ENCODE assay signal across 17 cellular contexts in the genomic region with DNA sequence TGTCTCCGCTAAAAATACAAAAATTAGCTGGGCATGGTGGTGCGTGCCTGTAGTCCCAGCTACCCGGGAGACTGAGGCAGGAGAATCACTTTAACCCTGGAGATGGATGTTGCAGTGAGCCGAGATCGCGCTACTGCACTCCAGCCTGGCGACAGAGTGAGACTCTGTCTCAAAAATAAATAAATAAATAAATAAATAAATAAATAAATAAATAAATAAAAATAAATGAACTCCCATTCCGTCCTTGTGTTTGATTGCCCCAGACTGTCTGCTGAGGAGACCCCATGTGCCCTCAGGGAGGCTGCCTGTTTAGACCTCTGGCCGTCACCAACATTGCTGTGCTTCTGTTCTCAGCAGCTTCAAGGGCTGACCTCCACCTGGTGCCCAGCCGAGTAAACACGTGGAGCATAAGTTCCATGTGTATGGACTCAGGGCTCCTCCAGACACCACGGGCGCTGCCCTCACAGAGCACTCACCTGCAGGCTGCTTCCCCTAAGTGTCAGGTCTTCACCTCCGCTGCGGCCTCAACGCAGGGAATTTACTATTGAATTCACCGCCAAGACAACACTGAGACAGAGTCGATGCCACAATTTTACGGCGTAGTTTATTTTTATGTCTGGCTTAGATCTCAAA. TPM values are rescaled to one million over a fixed set of nuclear protein-coding genes. Genes with fewer than 3 reads are reported as not detected.
DNase-seq lines count a peak whose midpoint lies in the region; ATAC-seq, FAIRE-seq and TF ChIP-seq lines count a peak whose summit lies in the region.
"Had no signal": no experiment of that assay in that cellular context is flagged by ENCODE, and none has a peak within 500 bp of the region (broad histone marks: within the 10 kb centered on the region; RNA-seq: fewer than 3 reads in every experiment).

No MANE protein-coding gene starts in this region.

- TF ChIP-seq CTCF in IMR-90 (conservative IDR thresholded peaks at IDR 0.05; ENCODE audit: low read depth, low read length) (no peak), H1 (IDR thresholded peaks at IDR 0.05; ENCODE audit: control extremely low read depth in 1 of 3, insufficient read depth in 1 of 3, low read depth in 1 of 3, low read length in 3 of 3) (no peak)

- H3K27me3 ChIP-seq in IMR-90 (ENCODE audit: control insufficient read depth, insufficient read depth, low read length) (no peaks in the 10 kb centered on the region), H1 (replicated peaks in 1 of 4; ENCODE audit: control insufficient read depth in 3 of 4, extremely low read depth in 1 of 4, insufficient read depth in 3 of 4, low read length in 3 of 4) (no peaks in the 10 kb centered on the region)
- H3K27me3 ChIP-seq in CD8-positive, alpha-beta memory T cell (ENCODE audit: insufficient read depth, low read length, poor library complexity, severe bottlenecking), result no peaks in the 10 kb centered on the region

- dilution Hi-C loops in IMR-90 (cut with HindIII; ENCODE audit: low sequenced_read_pairs, unreplicated experiment), result no loop called here

- H3K4me2 ChIP-seq in IMR-90 (ENCODE audit: low read depth, low read length) (no peak overlapping the region), H1 (ENCODE audit: insufficient read depth in 1 of 2, low read depth in 2 of 2, low read length in 2 of 2) (peak overlapping the region in 1 of 2 experiments; percentile 43; a peak in 1 of 4 replicates)

- no peak overlapping the region for H3K14ac ChIP-seq in IMR-90 (replicated peaks; ENCODE audit: low read depth, low read length)
- no peak overlapping the region for H3K14ac ChIP-seq in H1 (ENCODE audit: insufficient read length)

- H3K4ac ChIP-seq in IMR-90 (ENCODE audit: low read depth, low read length), result 0 out of 2 replicates have a peak overlapping the region, but pooled peaks have one; percentile 32
- H3K4ac ChIP-seq in H1 (replicated peaks; ENCODE audit: insufficient read length, low read depth, low read length), result peak overlapping the region; percentile 55

- no peak overlapping the region for H3K9ac ChIP-seq in IMR-90 (ENCODE audit: low read depth, low read length)
- no peak overlapping the region for H3K9ac ChIP-seq in H1 (replicated peaks in 1 of 4; ENCODE audit: extremely low read depth in 1 of 4, low read depth in 3 of 4, low read length in 3 of 4)

- peaks cover 0 to 84% of the 10 kb centered on the region in 2 experiments; a peak in 3 of 4 replicates for H3K79me2 ChIP-seq in H1 (ENCODE audit: control insufficient read depth in 1 of 2, insufficient read depth in 2 of 2, low read length in 2 of 2)

- H4K8ac ChIP-seq in IMR-90 (ENCODE audit: low read depth in 2 of 2, low read length in 2 of 2) (no peak overlapping the region), H1 (ENCODE audit: extremely low read depth, insufficient read depth, low read length) (no peak overlapping the region)

- no peak overlapping the region for H2BK20ac ChIP-seq in IMR-90 (ENCODE audit: low read depth, low read length)
- no peak overlapping the region for H2BK20ac ChIP-seq in H1 (ENCODE audit: low read length)

- H3K36me3 Mint-ChIP-seq in activated naive CD4-positive, alpha-beta T cell treated with anti-CD3 and anti-CD28 coated beads, Interleukin-2, amount 50 U/mL, for 24 hours, result peaks cover 24% of the 10 kb centered on the region
- H3K36me3 Mint-ChIP-seq in activated naive CD4-positive, alpha-beta T cell treated with anti-CD3 and anti-CD28 coated beads for 36 hours (ENCODE audit: low read depth), result peaks cover 30% of the 10 kb centered on the region
- H3K36me3 Mint-ChIP-seq in CD8-positive, alpha-beta memory T cell, result peaks cover 13 to 25% (median 16%) of the 10 kb centered on the region in 3 donors

- WGBS in IMR-90 (ENCODE audit: extremely low coverage in 2 of 2, insufficient read length in 1 of 2), 2 experiments, result 100% methylated on average over 6 of the region's 20 CpGs; no CpG with 5 or more reads in 1 of the 2 experiments
- WGBS in H1 (ENCODE audit: extremely low coverage in 1 of 2, insufficient coverage in 1 of 2, insufficient read length in 1 of 2, insufficient replicate concordance in 2 of 2, low coverage in 1 of 2, low lambda C conversion rate in 2 of 2, missing lambda C conversion rate in 1 of 2), 2 experiments, result 86% methylated on average over 20 of the region's 20 CpGs; no CpG with 5 or more reads in 1 of the 2 experiments

- H3K27me3 Mint-ChIP-seq in activated naive CD4-positive, alpha-beta T cell treated with anti-CD3 and anti-CD28 coated beads, Interleukin-2, amount 50 U/mL, for 24 hours, result no peaks in the 10 kb centered on the region
- no peaks in the 10 kb centered on the region for H3K27me3 Mint-ChIP-seq in activated naive CD4-positive, alpha-beta T cell treated with anti-CD3 and anti-CD28 coated beads for 36 hours (ENCODE audit: low read depth)
- H3K27me3 Mint-ChIP-seq in CD8-positive, alpha-beta memory T cell, result no peaks in the 10 kb centered on the region
- H3K27me3 Mint-ChIP-seq: CD4-positive, alpha-beta T cell had no signal

- DNase-seq in activated naive CD4-positive, alpha-beta T cell treated with anti-CD3 and anti-CD28 coated beads for 36 hours, result no peak
- no peak for DNase-seq in IMR-90
- DNase-seq in H1 (ENCODE audit: low read depth in 1 of 2, low spot score in 2 of 2), result no peak
- DNase-seq in CD8-positive, alpha-beta memory T cell, result no peak
- DNase-seq in midbrain (lab: John Stamatoyannopoulos, UW), result no peak
- DNase-seq: AML-193; CD4-positive, alpha-beta T cell; DND-41; GF-D8; H7; NCI-H1436 treated with DMSO at 0.1 percent for 48 hours; NCI-H2081; NCI-H524; RPMI8226 had no signal

- H3K27ac ChIP-seq in IMR-90 (ENCODE audit: insufficient read depth, low read length), result no peak overlapping the region
- no peak overlapping the region for H3K27ac ChIP-seq in H1 (ENCODE audit: low read depth, low read length)
- H3K27ac ChIP-seq in CD8-positive, alpha-beta memory T cell (ENCODE audit: low read depth, low read length), result no peak overlapping the region

- intact Hi-C loops in activated naive CD4-positive, alpha-beta T cell treated with anti-CD3 and anti-CD28 coated beads for 36 hours (cut with micrococcal nuclease), result no loop called here
- intact Hi-C loops in IMR-90 (cut with micrococcal nuclease), result no loop called here

- ATAC-seq in IMR-90 (ENCODE audit: low read depth) (no peak), GM21515 (IDR thresholded peaks at IDR 0.05; ENCODE audit: unreplicated experiment) (no peak)

- H3K4me1 ChIP-seq in IMR-90 (ENCODE audit: control insufficient read depth, insufficient read depth, low read length) (peaks cover 14% of the 10 kb centered on the region), H1 (replicated peaks in 1 of 4; ENCODE audit: control insufficient read depth in 3 of 4, insufficient read depth in 4 of 4, low read length in 3 of 4) (peaks cover 10 to 29% (median 19%) of the 10 kb centered on the region in 4 experiments)
- H3K4me1 ChIP-seq in CD8-positive, alpha-beta memory T cell (ENCODE audit: insufficient read depth, low read length), result peaks cover 28% of the 10 kb centered on the region

- H3K9me3 Mint-ChIP-seq in activated naive CD4-positive, alpha-beta T cell treated with anti-CD3 and anti-CD28 coated beads, Interleukin-2, amount 50 U/mL, for 24 hours, result peaks cover 4% of the 10 kb centered on the region
- H3K9me3 Mint-ChIP-seq in activated naive CD4-positive, alpha-beta T cell treated with anti-CD3 and anti-CD28 coated beads for 36 hours, result no peaks in the 10 kb centered on the region
- no peaks in the 10 kb centered on the region for H3K9me3 Mint-ChIP-seq in CD8-positive, alpha-beta memory T cell
- H3K9me3 Mint-ChIP-seq: CD4-positive, alpha-beta T cell had no signal

- H2BK120ac ChIP-seq in IMR-90 (ENCODE audit: low read depth, low read length) (no peak overlapping the region), H1 (replicated peaks; ENCODE audit: low read depth, low read length) (no peak overlapping the region)

- TF ChIP-seq RAD21 in IMR-90 (IDR thresholded peaks at IDR 0.05; ENCODE audit: low read length), result no peak
- no peak for TF ChIP-seq RAD21 in H1 (IDR thresholded peaks at IDR 0.05 in 1 of 2, conservative IDR thresholded peaks at IDR 0.05 in 1 of 2; ENCODE audit: low read depth in 2 of 2, low read length in 2 of 2)

- H3K4me3 Mint-ChIP-seq in activated naive CD4-positive, alpha-beta T cell treated with anti-CD3 and anti-CD28 coated beads, Interleukin-2, amount 50 U/mL, for 24 hours, result no peak overlapping the region
- no peak overlapping the region for H3K4me3 Mint-ChIP-seq in activated naive CD4-positive, alpha-beta T cell treated with anti-CD3 and anti-CD28 coated beads for 36 hours
- H3K4me3 Mint-ChIP-seq in CD8-positive, alpha-beta memory T cell, result no peak overlapping the region
- H3K4me3 Mint-ChIP-seq: CD4-positive, alpha-beta T cell had no signal

- H3K9me3 ChIP-seq in IMR-90 (ENCODE audit: control insufficient read depth, insufficient read depth, low read length), result no peaks in the 10 kb centered on the region
- no peaks in the 10 kb centered on the region for H3K9me3 ChIP-seq in H1 (ENCODE audit: insufficient read depth in 2 of 2, low read depth in 1 of 2, low read length in 1 of 2)
- no peaks in the 10 kb centered on the region for H3K9me3 ChIP-seq in CD8-positive, alpha-beta memory T cell (ENCODE audit: low read length)

- no peak overlapping the region for H4K5ac ChIP-seq in IMR-90 (ENCODE audit: low read depth, low read length)
- no peak overlapping the region for H4K5ac ChIP-seq in H1 (ENCODE audit: insufficient read length, low read depth, low read length)

- TF ChIP-seq POLR2A in IMR-90 (IDR thresholded peaks at IDR 0.05; ENCODE audit: low read depth, low read length) (no peak), H1 (IDR thresholded peaks at IDR 0.05; ENCODE audit: control extremely low read depth in 1 of 2, low read depth in 2 of 2, low read length in 2 of 2) (no peak)

- no peak overlapping the region for H2AK9ac ChIP-seq in IMR-90 (replicated peaks; ENCODE audit: low read depth, low read length, poor library complexity)

- peaks cover 86% of the 10 kb centered on the region for H3K4me1 Mint-ChIP-seq in activated naive CD4-positive, alpha-beta T cell treated with anti-CD3 and anti-CD28 coated beads, Interleukin-2, amount 50 U/mL, for 24 hours
- H3K4me1 Mint-ChIP-seq in activated naive CD4-positive, alpha-beta T cell treated with anti-CD3 and anti-CD28 coated beads for 36 hours (ENCODE audit: low read depth), result peaks cover 71% of the 10 kb centered on the region
- peaks cover 62 to 92% (median 86%) of the 10 kb centered on the region in 3 donors for H3K4me1 Mint-ChIP-seq in CD8-positive, alpha-beta memory T cell

- H3K79me1 ChIP-seq in IMR-90 (ENCODE audit: low read depth in 1 of 2, low read length in 2 of 2) (peaks cover 28 to 81% of the 10 kb centered on the region in 2 experiments), H1 (ENCODE audit: low read depth, low read length) (peaks cover 21% of the 10 kb centered on the region)

- H4K20me1 ChIP-seq in IMR-90 (ENCODE audit: insufficient read depth, low read length), result peaks cover 58% of the 10 kb centered on the region
- H4K20me1 ChIP-seq in H1 (replicated peaks in 1 of 2; ENCODE audit: control insufficient read depth in 1 of 2, insufficient read depth in 2 of 2, low read length in 2 of 2), result peaks cover 13 to 14% of the 10 kb centered on the region in 2 experiments

- no peak for TF ChIP-seq EP300 in H1 (IDR thresholded peaks at IDR 0.05; ENCODE audit: borderline replicate concordance in 1 of 2, low read depth in 2 of 2, low read length in 2 of 2)

- CTCF ChIA-PET in activated naive CD4-positive, alpha-beta T cell treated with anti-CD3 and anti-CD28 coated beads for 36 hours (lab: Charles Lee), result interaction anchor here (0.6 kb wide), 1 partner anchor 226 kb away, joined by 3 read pairs; no protein-coding TSS in a partner anchor
- CTCF ChIA-PET in IMR-90 (lab: Yijun Ruan, JAX), result no interaction called here
- CTCF ChIA-PET in H1 (lab: Charles Lee; ENCODE audit: partially characterized antibody), result interaction anchor here (0.8 kb wide), 1 partner anchor 13 kb away, joined by 3 read pairs; no protein-coding TSS in a partner anchor
- CTCF ChIA-PET in CD8-positive, alpha-beta memory T cell (lab: Charles Lee), result no interaction called here

- POLR2A ChIA-PET in IMR-90 (lab: Charles Lee; ENCODE audit: unreplicated experiment) (no interaction called here), H1 (lab: Charles Lee; ENCODE audit: partially characterized antibody) (interaction anchor here (1.4 to 1.6 kb wide), 2 partner anchors 8 to 22 kb away, joined by 3 to 5 read pairs; no protein-coding TSS in a partner anchor)
- POLR2A ChIA-PET in CD8-positive, alpha-beta memory T cell (lab: Charles Lee), result no interaction called here

- BruUV-seq in IMR-90 (replicated peaks; lab: Mats Ljungman, UMichigan), result no TSS peak

- no peak overlapping the region for H2BK12ac ChIP-seq in H1 (ENCODE audit: low read depth, low read length)

- H3K27ac Mint-ChIP-seq in activated naive CD4-positive, alpha-beta T cell treated with anti-CD3 and anti-CD28 coated beads, Interleukin-2, amount 50 U/mL, for 24 hours, result peak overlapping the region; percentile 72
- no peak overlapping the region for H3K27ac Mint-ChIP-seq in activated naive CD4-positive, alpha-beta T cell treated with anti-CD3 and anti-CD28 coated beads for 36 hours
- H3K27ac Mint-ChIP-seq in CD8-positive, alpha-beta memory T cell, result peak overlapping the region in 2 of 8 donors; percentile 19 to 32
- H3K27ac Mint-ChIP-seq: CD4-positive, alpha-beta T cell had no signal

- peaks cover 2% of the 10 kb centered on the region; the same call in 1 of the 2 replicates for H3K36me3 ChIP-seq in IMR-90 (ENCODE audit: control insufficient read depth, insufficient read depth, low read length)
- H3K36me3 ChIP-seq in H1 (ENCODE audit: control insufficient read depth in 2 of 4, insufficient read depth in 4 of 4, low read length in 3 of 4), result no peaks in the 10 kb centered on the region
- peaks cover 4% of the 10 kb centered on the region for H3K36me3 ChIP-seq in CD8-positive, alpha-beta memory T cell (ENCODE audit: insufficient read depth, low read length)

- H2BK5ac ChIP-seq in IMR-90 (ENCODE audit: low read depth, low read length, poor library complexity, severe bottlenecking) (no peak overlapping the region), H1 (ENCODE audit: low read depth, low read length) (0 out of 2 replicates have a peak overlapping the region, but pooled peaks have one; percentile 20)

- FAIRE-seq in H1 (lab: Jason Lieb, UNC), result no peak
- FAIRE-seq: D721Med had no signal

- H2AFZ ChIP-seq in IMR-90 (replicated peaks; ENCODE audit: low read length, poor library complexity), result no peak overlapping the region
- H2AFZ ChIP-seq in H1 (ENCODE audit: low read length), result no peak overlapping the region

- H4K91ac ChIP-seq in IMR-90 (ENCODE audit: insufficient read depth, low read depth, low read length) (no peak overlapping the region), H1 (replicated peaks; ENCODE audit: insufficient read length, low read length) (peak overlapping the region; percentile 58)

- peaks cover 3% of the 10 kb centered on the region; the same call in 1 of the 2 replicates for H3K23me2 ChIP-seq in H1 (ENCODE audit: low read depth, low read length)

- H3K4me3 ChIP-seq in IMR-90 (ENCODE audit: insufficient read depth, low read depth, low read length) (no peak overlapping the region), H1 (ENCODE audit: extremely low read depth in 1 of 4, insufficient read depth in 2 of 4, low read depth in 3 of 4, low read length in 4 of 4) (no peak overlapping the region)
- no peak overlapping the region for H3K4me3 ChIP-seq in CD8-positive, alpha-beta memory T cell (ENCODE audit: low read length)

- H2AK5ac ChIP-seq in IMR-90 (ENCODE audit: low read depth, low read length), result peak overlapping the region; percentile 20; the same call in 1 of the 2 replicates
- no peak overlapping the region for H2AK5ac ChIP-seq in H1 (ENCODE audit: low read depth, low read length)

- H3K18ac ChIP-seq in IMR-90 (ENCODE audit: low read depth, low read length), result no peak overlapping the region
- H3K18ac ChIP-seq in H1 (ENCODE audit: extremely low read depth, low read length), result no peak overlapping the region

- in situ Hi-C loops in IMR-90 (cut with MboI; ENCODE audit: low sequenced_read_pairs), result no loop called here

- H2BK15ac ChIP-seq in IMR-90 (ENCODE audit: low read depth, low read length), result no peak overlapping the region
- peak overlapping the region; percentile 36; the same call in 1 of the 2 replicates for H2BK15ac ChIP-seq in H1 (ENCODE audit: low read length)

- peaks cover 38% of the 10 kb centered on the region for H3K9me1 ChIP-seq in IMR-90 (ENCODE audit: insufficient read depth, low read length)

- H3K56ac ChIP-seq in IMR-90 (ENCODE audit: extremely low read depth, insufficient read depth, low read length) (no peak overlapping the region), H1 (replicated peaks; ENCODE audit: insufficient read length, low read depth, low read length) (no peak overlapping the region)

- H3K23ac ChIP-seq in IMR-90 (ENCODE audit: low read depth, low read length) (no peak overlapping the region), H1 (ENCODE audit: insufficient read length) (no peak overlapping the region)

RNA-seq across cellular contexts. Expression of gene VOPP1, which starts 32.0 kb away (rescaled TPM):
- total RNA-seq in activated naive CD4-positive, alpha-beta T cell treated with anti-CD3 and anti-CD28 coated beads for 36 hours, result 100 to 1,000 TPM; 100 to 102 TPM
- 94.5 and 94.7 TPM in 2 replicates for total RNA-seq in IMR-90 (2012; rRNA removed)
- polyA plus RNA-seq in IMR-90 (2012; rRNA removed) (54.5 and 60.2 TPM in 2 replicates), H1 (2011; rRNA removed) (44.7 and 58.8 TPM in 2 replicates)
- 39.0 and 52.2 TPM in 2 replicates for polyA plus RNA-seq in IMR-90 (2012; cell fraction: cytosol; rRNA removed)
- 26.0 and 27.4 TPM in 2 replicates for polyA plus RNA-seq in IMR-90 (2012; cell fraction: nucleus; rRNA removed; ENCODE audit: low replicate concordance)
- 82.7 and 83.0 TPM in 2 replicates for total RNA-seq in H1 (2021; fragmentation: NEBNext Ultra II Directional; extraction: Animal tissue kit (Norgen Biotek cat#: 25700))
- 44.9 TPM for polyA plus RNA-seq in H1 (2011; cell fraction: cytosol; rRNA removed)
- polyA plus RNA-seq in H1 (2011; cell fraction: nucleus; rRNA removed), result 53.3 TPM
- 59.8 to 62.7 TPM (median 62.1 TPM) in 4 replicates for polyA plus RNA-seq in H1 (2012, experiment 1 of 2)
- polyA plus RNA-seq in H1 (2012, experiment 2 of 2), result 74.8 TPM
- 47.6 TPM for polyA plus RNA-seq in H1 (2013, experiment 1 of 2)
- 51.6 TPM for polyA plus RNA-seq in H1 (2013, experiment 2 of 2)
- polyA minus RNA-seq in H1 (2011; rRNA and poly(A)+ RNA removed), result 76.2 and 81.0 TPM in 2 replicates
- 51.9 TPM for polyA minus RNA-seq in H1 (2011; cell fraction: cytosol; rRNA and poly(A)+ RNA removed)
- polyA minus RNA-seq in H1 (2011; cell fraction: nucleus; rRNA and poly(A)+ RNA removed), result 53.8 TPM
- total RNA-seq in CD8-positive, alpha-beta memory T cell, result 10 to 100 TPM; 65.6 to 67.3 TPM
- 34.8 TPM for polyA plus RNA-seq in CD8-positive, alpha-beta memory T cell

Comparison
In these comparisons a context has a peak if more than half of its experiments do, and no peak if none do; other contexts are left out.
1. CTCF ChIA-PET loops: an anchor here in activated naive CD4-positive, alpha-beta T cell treated with anti-CD3 and anti-CD28 coated beads for 36 hours (0.6 kb wide) and H1 (0.8 kb wide); none called in IMR-90 and CD8-positive, alpha-beta memory T cell.